ENCODE assay signal across 8 cellular contexts in the genomic region with DNA sequence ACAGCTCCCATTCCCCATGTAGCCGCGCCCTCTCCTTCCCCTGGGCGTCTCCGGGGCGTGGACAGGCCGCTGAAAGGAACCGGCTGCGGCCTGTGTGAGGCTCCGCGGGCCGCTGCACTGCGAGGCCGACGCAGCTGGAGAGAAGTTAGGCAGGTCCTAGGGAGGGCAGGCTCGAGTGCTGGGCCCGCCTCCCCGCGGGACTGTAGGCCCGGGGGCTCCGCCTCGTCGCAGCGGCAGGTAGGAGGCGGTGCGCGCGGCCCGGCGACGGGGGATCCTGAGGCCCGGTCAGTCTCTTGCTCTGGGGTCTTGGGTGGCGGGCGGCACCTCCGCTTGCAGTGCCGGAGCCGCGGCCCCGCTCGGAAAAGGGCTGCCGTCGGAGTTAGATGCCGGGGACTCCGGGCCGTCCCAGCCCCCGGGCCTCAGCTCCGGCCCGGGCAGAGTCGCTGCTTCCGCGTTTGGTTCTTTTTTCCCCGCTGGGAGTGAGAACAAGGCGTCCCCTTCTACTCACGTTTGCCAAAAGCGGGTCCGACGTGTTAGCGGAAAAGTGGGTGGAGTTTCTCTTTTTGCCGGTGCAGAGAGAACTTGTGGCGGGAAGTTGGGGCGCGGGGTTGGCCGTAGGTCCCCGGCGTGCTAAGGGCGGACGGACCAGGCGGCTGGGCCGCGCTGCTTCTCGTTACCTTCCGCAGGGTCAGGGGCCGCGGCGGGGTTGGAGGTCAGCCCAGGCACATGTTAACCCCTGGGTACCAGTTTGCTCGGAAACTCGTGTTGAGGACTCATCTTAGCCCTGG. TPM values are rescaled to one million over a fixed set of nuclear protein-coding genes. Genes with fewer than 3 reads are reported as not detected.
DNase-seq lines count a peak whose midpoint lies in the region; ATAC-seq and TF ChIP-seq lines count a peak whose summit lies in the region.

A gene (plus strand): TSS at position 222 of the 788 bp plus-strand sequence. CDS start 2,026 bp downstream, outside the sequence.

- no peaks in the 10 kb centered on the region for H3K27me3 ChIP-seq in vagina

- H3K27ac ChIP-seq in vagina, result peak within 1 kb of the TSS; percentile 95

- TF ChIP-seq CTCF in GM10248 (IDR thresholded peaks at IDR 0.05; ENCODE audit: control extremely low read depth, extremely low read depth, low read depth, missing control alignments), result no peak
- no peak for TF ChIP-seq CTCF in vagina (IDR thresholded peaks at IDR 0.05)

- H3K9me3 ChIP-seq in vagina, result no peaks in the 10 kb centered on the region

- CTCF ChIA-PET in GM10248 (lab: Yijun Ruan, JAX), result interaction anchor here (1.0 to 1.6 kb wide), 6 partner anchors 10 to 29 kb away, joined by 3 to 5 read pairs (median 3); no protein-coding TSS in a partner anchor

- H3K4me3 ChIP-seq in vagina, result peak within 1 kb of the TSS; percentile 65 to 72

- peaks cover 0 to 3% of the 10 kb centered on the region in 2 donors for H3K36me3 ChIP-seq in vagina

- POLR2A ChIA-PET in GM10248 (lab: Yijun Ruan, JAX), result interaction anchor here (0.7 kb wide), 1 partner anchor 12 kb away, joined by 3 read pairs; no protein-coding TSS in a partner anchor

- ATAC-seq in HG02588 (IDR thresholded peaks at IDR 0.05; ENCODE audit: unreplicated experiment), result peak; percentile 89
- peak; percentile 98 for ATAC-seq in left ventricle myocardium superior

- intact Hi-C loops in T-helper 1 cell treated with Interleukin-12 subunit alpha and Interleukin-12 subunit beta and Interleukin-4 antibody, amounts not matched to agents 30 ng/mL and 1 ng/mL, for 36 hours (cut with micrococcal nuclease), result loop anchor here (1.0 to 5.0 kb wide), 5 partner anchors 7 to 195 kb away; a partner anchor contains a TSS
- intact Hi-C loops in left ventricle myocardium superior (cut with micrococcal nuclease) (no loop called here), vagina (cut with DNase I) (no loop called here)

- peaks cover 33% of the 10 kb centered on the region for H3K4me1 ChIP-seq in vagina

- DNase-seq in GM10248 (ENCODE audit: extremely low spot score) (peak; percentile 90), NCI-H1092 (lab: John Stamatoyannopoulos, UW) (peak; percentile 67), amniotic stem cell (lab: John Stamatoyannopoulos, UW) (peak; percentile 67), left ventricle myocardium superior (peak; percentile 95), putamen (ENCODE audit: low spot score) (peak; percentile 65), vagina (ENCODE audit: extremely low spot score in 2 of 2) (peak in 1 of 2 donors; percentile 90)

- TF ChIP-seq POLR2A in vagina (IDR thresholded peaks at IDR 0.05), result peak in 1 of 2 donors; percentile 51

RNA-seq across cellular contexts. Expression of the gene that starts here (rescaled TPM):
- 22.6 and 23.6 TPM in 2 replicates for total RNA-seq in T-helper 1 cell treated with Interleukin-12 subunit alpha and Interleukin-12 subunit beta and Interleukin-4 antibody, amounts not matched to agents 30 ng/mL and 1 ng/mL, for 36 hours
- total RNA-seq in left ventricle myocardium superior (33.1 TPM), vagina (23.1 TPM)
